In genomic region chr3:155197786-155198185, GRCh38 we compare ENCODE assay signal across 10 cellular contexts.
"Had no signal": no experiment of that assay in that cellular context is flagged by ENCODE, and none has a peak within 500 bp of the region (broad histone marks: within the 10 kb centered on the region; RNA-seq: fewer than 3 reads in every experiment).

No MANE protein-coding gene starts in this region.

- H3K4me1 Mint-ChIP-seq: IgD-negative memory B cell had no signal

- H3K27ac ChIP-seq: GM23248, HL-60 had no signal

- DNase-seq: GM23248, GOT3, H7, HFFc6, KG1 had no signal

- H3K27ac Mint-ChIP-seq: HFFc6, IgD-negative memory B cell had no signal

- H3K9me3 Mint-ChIP-seq: HFFc6 had no signal

- H3K9ac ChIP-seq: GM23248 had no signal

- H3K36me3 ChIP-seq: HAP-1 had no signal

- FAIRE-seq: HepG2 had no signal

- H3K4me1 ChIP-seq: HAP-1 had no signal

- H3K4me3 Mint-ChIP-seq: HFFc6, IgD-negative memory B cell had no signal

- ATAC-seq: HCT116, HepG2 had no signal

- H3K4me3 ChIP-seq: GM23248, HAP-1 had no signal

- H3K27me3 Mint-ChIP-seq: IgD-negative memory B cell had no signal

- H3K9me3 ChIP-seq: HAP-1 had no signal
